In the genomic region with DNA sequence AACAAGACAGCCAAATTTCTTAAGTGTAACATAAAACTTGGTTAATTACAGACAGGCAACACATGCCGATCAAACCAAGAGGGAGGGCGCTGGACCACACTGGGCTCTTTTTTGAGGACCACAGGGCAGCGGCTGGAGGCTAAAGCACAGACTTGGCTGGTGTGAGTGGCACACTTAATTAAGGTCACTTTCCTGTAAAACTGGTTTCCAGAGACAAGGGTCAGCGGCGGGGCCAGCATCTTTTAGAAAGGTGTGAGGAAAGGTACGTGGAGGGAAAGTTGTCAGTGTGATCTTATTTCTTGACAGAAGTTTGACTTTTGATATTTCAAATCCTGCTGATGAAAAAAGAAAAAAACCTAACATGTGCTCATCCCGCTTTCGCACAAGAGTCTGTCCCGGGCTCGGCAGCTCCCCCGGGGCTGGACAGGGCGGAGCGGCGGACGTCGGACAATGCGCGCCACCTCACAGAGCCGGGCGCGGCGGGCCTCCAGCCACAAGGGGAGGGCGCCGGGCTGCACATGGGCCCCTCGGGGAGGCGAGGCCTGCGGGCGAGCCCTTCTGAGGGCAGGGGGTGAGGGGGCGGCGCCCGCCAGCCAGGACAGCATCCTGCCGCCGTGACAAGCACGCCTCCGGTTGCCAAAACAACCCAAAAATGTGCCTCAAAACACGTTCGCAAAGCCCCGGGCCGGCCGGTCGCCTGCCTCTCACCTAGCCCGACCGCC, we compare ENCODE assay signal across 8 cellular contexts. TPM values are rescaled to one million over a fixed set of nuclear protein-coding genes. Genes with fewer than 3 reads are reported as not detected.
A peak's percentile ranks its signal among the peaks of the same experiment; 100 is the strongest.
DNase-seq lines count a peak whose midpoint lies in the region; ATAC-seq and TF ChIP-seq lines count a peak whose summit lies in the region.

No MANE protein-coding gene starts in this region.

- DNase-seq in NCI-H748 (lab: John Stamatoyannopoulos, UW; ENCODE audit: unreplicated experiment) (peak; percentile 43), NCI-H748 treated with DMSO at 0.1 percent for 48 hours (lab: John Stamatoyannopoulos, UW) (no peak), PC-3 (peak; percentile 27), lung microvascular endothelial cell (ENCODE audit: low read depth in 2 of 2) (peak; percentile 62 to 73), tibial artery (peak; percentile 48 to 83), GM20000 (ENCODE audit: low spot score) (no peak)

- H4K20me1 ChIP-seq in PC-3 (ENCODE audit: low read length): no peaks in the 10 kb centered on the region

- H3K4me3 ChIP-seq in PC-3 (ENCODE audit: low read length): peak overlapping the region; percentile 77
- peak overlapping the region; percentile 87 to 97 for H3K4me3 ChIP-seq in duodenal mucosa (ENCODE audit: low read depth in 1 of 2, low read length in 2 of 2)
- H3K4me3 ChIP-seq in tibial artery: peak overlapping the region; percentile 69 to 83

- TF ChIP-seq CTCF in PC-3 (conservative IDR thresholded peaks at IDR 0.05; ENCODE audit: low read depth, low read length) (no peak), tibial artery (IDR thresholded peaks at IDR 0.05) (no peak), GM20000 (IDR thresholded peaks at IDR 0.05; ENCODE audit: extremely low read depth, missing control alignments) (no peak)

- CTCF ChIA-PET in PC-3 (lab: Charles Lee): no interaction called here

- no peaks in the 10 kb centered on the region for H3K36me3 ChIP-seq in PC-3 (ENCODE audit: low read depth, low read length)
- no peaks in the 10 kb centered on the region for H3K36me3 ChIP-seq in duodenal mucosa (ENCODE audit: control insufficient read depth in 1 of 2, insufficient read depth in 2 of 2, low read length in 2 of 2)
- no peaks in the 10 kb centered on the region for H3K36me3 ChIP-seq in tibial artery

- H3K9ac ChIP-seq in PC-3 (ENCODE audit: low read length) (peak overlapping the region; percentile 79), duodenal mucosa (ENCODE audit: low read depth in 1 of 2, low read length in 2 of 2) (peak overlapping the region; percentile 57 to 78)

- peak overlapping the region; percentile 94 for H2AFZ ChIP-seq in PC-3 (ENCODE audit: low read length)

- H3K27ac ChIP-seq in PC-3 (ENCODE audit: low read length) (peak overlapping the region; percentile 32; the same call in 1 of the 2 replicates), duodenal mucosa (ENCODE audit: low read depth, low read length) (peak overlapping the region; percentile 72), tibial artery (peak overlapping the region; percentile 86 to 87)

- intact Hi-C loops in PC-3 (cut with micrococcal nuclease) (loop anchor here (1.0 to 5.0 kb wide), 2 partner anchors 101 to 184 kb away; a partner anchor contains a TSS), tibial artery (cut with DNase I; ENCODE audit: low total_unique reads) (loop anchor here (10.0 kb wide), 1 partner anchor 183 kb away; a partner anchor contains a TSS)

- no peaks in the 10 kb centered on the region for H3K27me3 ChIP-seq in PC-3 (ENCODE audit: low read length)
- peaks cover 4 to 7% of the 10 kb centered on the region in 2 donors for H3K27me3 ChIP-seq in duodenal mucosa (ENCODE audit: control insufficient read depth in 1 of 2, insufficient read depth in 2 of 2, low read length in 2 of 2)
- no peaks in the 10 kb centered on the region for H3K27me3 ChIP-seq in tibial artery

- no peaks in the 10 kb centered on the region for H3K9me2 ChIP-seq in PC-3 (replicated peaks; ENCODE audit: low read length)

- H3K9me3 ChIP-seq in PC-3 (ENCODE audit: low read length) (no peaks in the 10 kb centered on the region), duodenal mucosa (ENCODE audit: control insufficient read depth in 1 of 2, low read length in 2 of 2) (no peaks in the 10 kb centered on the region), tibial artery (no peaks in the 10 kb centered on the region)

- TSS peak; percentile 29 for BruUV-seq in PC-3 (replicated peaks; lab: Mats Ljungman, UMichigan)

- 0 out of 2 replicates have a peak, but pooled peaks cover 7% of the 10 kb centered on the region for H3K4me1 ChIP-seq in PC-3 (ENCODE audit: insufficient read depth, low read length)
- peaks cover 0 to 4% of the 10 kb centered on the region in 2 donors for H3K4me1 ChIP-seq in duodenal mucosa (ENCODE audit: control insufficient read depth in 1 of 2, insufficient read depth in 2 of 2, low read length in 2 of 2)
- H3K4me1 ChIP-seq in tibial artery: peaks cover 0 to 10% (median 4%) of the 10 kb centered on the region in 4 donors

- H3K4me2 ChIP-seq in PC-3 (ENCODE audit: low read length): peak overlapping the region; percentile 89

- H3F3A ChIP-seq in PC-3 (ENCODE audit: low read length, unreplicated experiment): no peaks in the 10 kb centered on the region

- peak; percentile 39 for ATAC-seq in HG02678 (IDR thresholded peaks at IDR 0.05; ENCODE audit: unreplicated experiment)
- ATAC-seq in PC-3: peak; percentile 63

- POLR2A ChIA-PET in PC-3 (lab: Charles Lee; ENCODE audit: unreplicated experiment): no interaction called here

- H3K79me2 ChIP-seq in PC-3 (ENCODE audit: low read length): peaks cover 36% of the 10 kb centered on the region

RNA-seq across cellular contexts. Expression of a gene that starts 0.7 kb away (rescaled TPM):
- total RNA-seq in PC-3 (2014; rRNA removed) (8.7 and 9.2 TPM in 2 replicates), lung microvascular endothelial cell (0.99 and 2.0 TPM in 2 replicates)

RNA-seq across cellular contexts. Expression of a gene that starts 51.3 kb away (rescaled TPM):
- not detected in 2 replicates for total RNA-seq in PC-3 (2014; rRNA removed)
- not detected in 2 replicates for total RNA-seq in lung microvascular endothelial cell

Comparison
In these comparisons a context has a peak if more than half of its experiments do, and no peak if none do; other contexts are left out.
1. DNase-seq: peak in NCI-H748 (single experiment), PC-3 (single experiment), lung microvascular endothelial cell (2 of 2) and tibial artery (2 of 2); none in NCI-H748 treated with DMSO at 0.1 percent for 48 hours (single experiment) and GM20000 (single experiment).
2. H3K27ac ChIP-seq: peak in every context shown above with its lines; median percentile 86 in tibial artery; 72 in duodenal mucosa; 32 in PC-3.
3. Peak in every context shown above with its lines, with median percentiles within 50 percentile points of each other: H3K4me3 ChIP-seq.